15 cellular contexts compared by ENCODE assay signal in the genomic region with DNA sequence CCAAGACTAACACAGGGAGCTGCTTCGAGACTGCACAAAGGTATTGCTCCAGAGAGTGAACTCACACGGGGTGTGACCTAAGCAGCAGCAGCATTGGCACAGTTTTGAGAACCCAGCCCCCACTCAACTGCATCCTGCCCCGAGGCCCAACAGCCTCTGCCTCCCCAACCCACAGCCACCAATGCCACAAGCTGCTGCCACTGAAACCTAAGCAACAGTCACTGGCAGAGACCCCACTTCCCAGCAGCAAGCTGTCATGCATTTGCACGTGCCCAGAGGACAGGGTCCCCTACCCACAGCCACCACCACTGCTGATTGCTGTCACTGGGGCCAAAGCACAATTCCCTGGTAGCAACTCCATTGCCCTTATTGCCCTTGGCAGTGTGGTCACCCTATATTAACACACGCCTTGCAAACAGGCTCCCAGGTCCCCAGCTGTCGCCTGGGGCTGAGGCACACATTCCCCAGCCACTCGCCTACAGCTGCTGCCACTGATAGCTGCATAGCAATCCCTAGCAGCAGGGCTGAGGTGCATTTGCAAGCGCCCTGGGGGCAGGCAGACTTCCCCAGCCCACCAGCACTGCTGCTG.
DNase-seq lines count a peak whose midpoint lies in the region; ATAC-seq, FAIRE-seq and TF ChIP-seq lines count a peak whose summit lies in the region.
"Had no signal": no experiment of that assay in that cellular context is flagged by ENCODE, and none has a peak within 500 bp of the region (broad histone marks: within the 10 kb centered on the region; RNA-seq: fewer than 3 reads in every experiment).

No MANE protein-coding gene starts in this region.

- peak; percentile 91 for ATAC-seq in central memory CD8-positive, alpha-beta T cell (replicated peaks; ENCODE audit: extremely low read depth, poor library complexity, severe bottlenecking)
- ATAC-seq in lower lobe of right lung (peak; percentile 19 to 39), GM21825 (IDR thresholded peaks at IDR 0.05; ENCODE audit: unreplicated experiment) (no peak)
- ATAC-seq: foreskin keratinocyte had no signal

- FAIRE-seq in RCC 7860 (lab: Jason Lieb, UNC), result no peak
- FAIRE-seq: colon had no signal

- no peak overlapping the region for H3K4me3 Mint-ChIP-seq in HFFc6
- H3K4me3 Mint-ChIP-seq in central memory CD8-positive, alpha-beta T cell, result peak overlapping the region; percentile 26

- H3K4me1 ChIP-seq in BE2C (peaks cover 5% of the 10 kb centered on the region), lower lobe of right lung (no peaks in the 10 kb centered on the region)
- H3K4me1 ChIP-seq: foreskin keratinocyte had no signal

- no peaks in the 10 kb centered on the region for H3K36me3 ChIP-seq in BE2C
- H3K36me3 ChIP-seq in lower lobe of right lung, result peaks cover 11% of the 10 kb centered on the region

- H3K9me3 Mint-ChIP-seq in HFFc6, result no peaks in the 10 kb centered on the region
- H3K9me3 Mint-ChIP-seq in central memory CD8-positive, alpha-beta T cell, result no peaks in the 10 kb centered on the region

- no peaks in the 10 kb centered on the region for H3K27me3 Mint-ChIP-seq in HFFc6 (ENCODE audit: insufficient read depth)
- H3K27me3 Mint-ChIP-seq in central memory CD8-positive, alpha-beta T cell, result no peaks in the 10 kb centered on the region

- H3K27me3 ChIP-seq in BE2C (no peaks in the 10 kb centered on the region), lower lobe of right lung (ENCODE audit: low read depth) (no peaks in the 10 kb centered on the region)
- H3K27me3 ChIP-seq: foreskin keratinocyte, upper lobe of left lung had no signal

- TF ChIP-seq CTCF in BE2C (IDR thresholded peaks at IDR 0.05; ENCODE audit: low read depth, low read length) (no peak), HFFc6 (IDR thresholded peaks at IDR 0.05) (no peak), lower lobe of right lung (IDR thresholded peaks at IDR 0.05) (no peak)

- H3K9me3 ChIP-seq in BE2C, result no peaks in the 10 kb centered on the region; the same call in 1 of the 2 replicates
- H3K9me3 ChIP-seq in lower lobe of right lung, result no peaks in the 10 kb centered on the region
- H3K9me3 ChIP-seq: upper lobe of left lung had no signal

- DNase-seq in BE2C (peak; percentile 69), HFFc6 (no peak), lower lobe of right lung (no peak), MV-4-11 (lab: John Stamatoyannopoulos, UW) (no peak), RCC 7860 (ENCODE audit: low spot score) (no peak)
- DNase-seq in central memory CD8-positive, alpha-beta T cell (ENCODE audit: low spot score in 2 of 2), result peak in 1 of 2 donors; percentile 30
- no peak for DNase-seq in central memory CD4-positive, alpha-beta T cell
- DNase-seq: activated effector memory CD4-positive, alpha-beta T cell treated with anti-CD3 and anti-CD28 coated beads, Interleukin-2, amount 50 U/mL, for 16 hours; C1 segment of cervical spinal cord; foreskin keratinocyte; HCEC 1CT had no signal

- H3K27ac Mint-ChIP-seq in HFFc6, result peak overlapping the region; percentile 32; the same call in 1 of the 2 replicates
- H3K27ac Mint-ChIP-seq in central memory CD8-positive, alpha-beta T cell (ENCODE audit: low read depth), result peak overlapping the region; percentile 30

- no peak overlapping the region for H3K4me3 ChIP-seq in BE2C (ENCODE audit: low read depth, low read length)
- H3K4me3 ChIP-seq in lower lobe of right lung, result no peak overlapping the region
- H3K4me3 ChIP-seq: upper lobe of left lung had no signal

- intact Hi-C loops in lower lobe of right lung (cut with DNase I), result no loop called here

- H3K27ac ChIP-seq in lower lobe of right lung, result no peak overlapping the region
- H3K27ac ChIP-seq: foreskin keratinocyte, RWPE1, upper lobe of left lung had no signal

- peaks cover 20% of the 10 kb centered on the region for H3K4me1 Mint-ChIP-seq in HFFc6 (ENCODE audit: low read depth)
- peaks cover 59% of the 10 kb centered on the region for H3K4me1 Mint-ChIP-seq in central memory CD8-positive, alpha-beta T cell

- H3K36me3 Mint-ChIP-seq in HFFc6 (ENCODE audit: low read depth), result no peaks in the 10 kb centered on the region
- H3K36me3 Mint-ChIP-seq in central memory CD8-positive, alpha-beta T cell (ENCODE audit: insufficient read depth), result peaks cover 11% of the 10 kb centered on the region
